Comparison of ENCODE assay signal across 20 cellular contexts in genomic region chrX:108307408-108308085, GRCh38.
DNase-seq lines count a peak whose midpoint lies in the region; ATAC-seq, FAIRE-seq and TF ChIP-seq lines count a peak whose summit lies in the region.
"Had no signal": no experiment of that assay in that cellular context is flagged by ENCODE, and none has a peak within 500 bp of the region (broad histone marks: within the 10 kb centered on the region; RNA-seq: fewer than 3 reads in every experiment).

No MANE protein-coding gene starts in this region.

- H3K9me3 ChIP-seq in A549 (no peaks in the 10 kb centered on the region), PC-3 (ENCODE audit: low read length) (no peaks in the 10 kb centered on the region), heart right ventricle (no peaks in the 10 kb centered on the region)

- no peaks in the 10 kb centered on the region for H3K9me3 Mint-ChIP-seq in mesothelial cell of epicardium
- H3K9me3 Mint-ChIP-seq in HFFc6: 0 out of 2 replicates have a peak, but pooled peaks cover 4% of the 10 kb centered on the region
- peaks cover 3% of the 10 kb centered on the region for H3K9me3 Mint-ChIP-seq in Calu3 (ENCODE audit: low read depth, unreplicated experiment)
- H3K9me3 Mint-ChIP-seq: CD4-positive, CD25-positive, alpha-beta regulatory T cell; effector memory CD8-positive, alpha-beta T cell had no signal

- no peak overlapping the region for H2AFZ ChIP-seq in PC-3 (ENCODE audit: low read length)

- no peak overlapping the region for H3K4me3 ChIP-seq in A549
- no peak overlapping the region for H3K4me3 ChIP-seq in PC-3 (ENCODE audit: low read length)
- no peak overlapping the region for H3K4me3 ChIP-seq in heart right ventricle
- H3K4me3 ChIP-seq: K562 had no signal

- H3F3A ChIP-seq in PC-3 (ENCODE audit: low read length, unreplicated experiment): peaks cover 8% of the 10 kb centered on the region

- 8% methylated on average over 4 of the region's 4 CpGs for WGBS in A549 (ENCODE audit: missing lambda C conversion rate)
- WGBS in heart right ventricle, 2 donors: 39 to 55% methylated on average over 4 of the region's 4 CpGs

- 0 out of 5 replicates have a peak, but pooled peaks of 1 of the 2 experiments have one; percentile 17 for TF ChIP-seq RAD21 in A549 (conservative IDR thresholded peaks at IDR 0.05 in 1 of 2, IDR thresholded peaks at IDR 0.05 in 1 of 2)

- no peaks in the 10 kb centered on the region for H4K20me1 ChIP-seq in PC-3 (ENCODE audit: low read length)

- no peaks in the 10 kb centered on the region for H3K36me3 ChIP-seq in PC-3 (ENCODE audit: low read depth, low read length)
- no peaks in the 10 kb centered on the region for H3K36me3 ChIP-seq in heart right ventricle

- CTCF ChIA-PET in A549 (lab: Yijun Ruan, JAX) (interaction anchor here (1.0 to 2.0 kb wide), 2 partner anchors 16 to 83 kb away, joined by 4 to 10 read pairs; no protein-coding TSS in a partner anchor), PC-3 (lab: Charles Lee) (no interaction called here), Calu3 (lab: Charles Lee) (interaction anchor here (0.5 kb wide), 1 partner anchor 454 kb away, joined by 3 read pairs; no protein-coding TSS in a partner anchor)

- POLR2A ChIA-PET in A549 (lab: Yijun Ruan, JAX): interaction anchor here (2.6 kb wide), 1 partner anchor 132 kb away, joined by 9 read pairs; the partner anchor contains the start of gene COL4A5
- POLR2A ChIA-PET in PC-3 (lab: Charles Lee; ENCODE audit: unreplicated experiment): no interaction called here

- peak in 1 of 2 experiments; percentile 75; a peak in 4 of 6 replicates for ATAC-seq in A549
- ATAC-seq in PC-3: peak; percentile 49
- peak; percentile 69 to 96 (median 84) for ATAC-seq in heart right ventricle
- ATAC-seq in GM19035 (IDR thresholded peaks at IDR 0.05; ENCODE audit: unreplicated experiment): no peak
- no peak for ATAC-seq in HG02623 (IDR thresholded peaks at IDR 0.05; ENCODE audit: unreplicated experiment)
- ATAC-seq: effector memory CD8-positive, alpha-beta T cell; K562 had no signal

- peak; percentile 98 for FAIRE-seq in A549 (lab: Jason Lieb, UNC)
- FAIRE-seq: K562 had no signal

- peak overlapping the region; percentile 84 to 90 for H3K27ac ChIP-seq in A549
- H3K27ac ChIP-seq in PC-3 (ENCODE audit: low read length): peak overlapping the region; percentile 98
- H3K27ac ChIP-seq in heart right ventricle: peak overlapping the region in 5 of 10 donors; percentile 15 to 44 (median 29)
- H3K27ac ChIP-seq: VCaP had no signal

- H3K79me2 ChIP-seq in PC-3 (ENCODE audit: low read length): no peaks in the 10 kb centered on the region

- H3K4me1 Mint-ChIP-seq in mesothelial cell of epicardium (peaks cover 42% of the 10 kb centered on the region), HFFc6 (ENCODE audit: low read depth) (peaks cover 15% of the 10 kb centered on the region; the same call in 1 of the 2 replicates), Calu3 (ENCODE audit: low read depth, unreplicated experiment) (peaks cover 23% of the 10 kb centered on the region)
- H3K4me1 Mint-ChIP-seq: CD4-positive, CD25-positive, alpha-beta regulatory T cell had no signal

- TF ChIP-seq CTCF in A549 (IDR thresholded peaks at IDR 0.05): no peak
- no peak for TF ChIP-seq CTCF in PC-3 (conservative IDR thresholded peaks at IDR 0.05; ENCODE audit: low read depth, low read length)
- TF ChIP-seq CTCF in heart right ventricle (IDR thresholded peaks at IDR 0.05): peak in 3 of 9 donors; percentile 6 to 23 (median 14)
- TF ChIP-seq CTCF in mesothelial cell of epicardium (IDR thresholded peaks at IDR 0.05; ENCODE audit: unreplicated experiment): no peak
- TF ChIP-seq CTCF in HFFc6 (IDR thresholded peaks at IDR 0.05): no peak
- no peak for TF ChIP-seq CTCF in Calu3 (IDR thresholded peaks at IDR 0.05; ENCODE audit: unreplicated experiment)

- TF ChIP-seq EP300 in A549 (IDR thresholded peaks at IDR 0.05): no peak

- H3K27ac Mint-ChIP-seq in mesothelial cell of epicardium (peak overlapping the region; percentile 92), HFFc6 (no peak overlapping the region), Calu3 (ENCODE audit: unreplicated experiment) (no peak overlapping the region)
- H3K27ac Mint-ChIP-seq: CD4-positive, CD25-positive, alpha-beta regulatory T cell; effector memory CD8-positive, alpha-beta T cell had no signal

- H3K36me3 Mint-ChIP-seq in mesothelial cell of epicardium: no peaks in the 10 kb centered on the region
- H3K36me3 Mint-ChIP-seq in HFFc6 (ENCODE audit: low read depth): no peaks in the 10 kb centered on the region
- H3K36me3 Mint-ChIP-seq in Calu3 (ENCODE audit: insufficient read depth, unreplicated experiment): no peaks in the 10 kb centered on the region
- H3K36me3 Mint-ChIP-seq: CD4-positive, CD25-positive, alpha-beta regulatory T cell had no signal

- H3K4me3 Mint-ChIP-seq in mesothelial cell of epicardium: no peak overlapping the region
- H3K4me3 Mint-ChIP-seq in HFFc6: no peak overlapping the region
- no peak overlapping the region for H3K4me3 Mint-ChIP-seq in Calu3 (ENCODE audit: low read depth, unreplicated experiment)
- H3K4me3 Mint-ChIP-seq: CD4-positive, CD25-positive, alpha-beta regulatory T cell; effector memory CD8-positive, alpha-beta T cell had no signal

- H3K9me2 ChIP-seq in PC-3 (replicated peaks; ENCODE audit: low read length): no peaks in the 10 kb centered on the region

- H3K27me3 ChIP-seq in PC-3 (ENCODE audit: low read length): no peaks in the 10 kb centered on the region
- H3K27me3 ChIP-seq in heart right ventricle: peaks cover 0 to 43% (median 0%) of the 10 kb centered on the region in 7 donors

- H3K27me3 Mint-ChIP-seq in mesothelial cell of epicardium (ENCODE audit: low read depth): no peaks in the 10 kb centered on the region
- no peaks in the 10 kb centered on the region; the same call in 1 of the 2 replicates for H3K27me3 Mint-ChIP-seq in HFFc6 (ENCODE audit: insufficient read depth)
- no peaks in the 10 kb centered on the region for H3K27me3 Mint-ChIP-seq in Calu3 (ENCODE audit: unreplicated experiment)
- H3K27me3 Mint-ChIP-seq: CD4-positive, CD25-positive, alpha-beta regulatory T cell had no signal

- H3K9ac ChIP-seq in PC-3 (ENCODE audit: low read length): peak overlapping the region; percentile 72

- peaks cover 69% of the 10 kb centered on the region for H3K4me1 ChIP-seq in A549
- peaks cover 63% of the 10 kb centered on the region for H3K4me1 ChIP-seq in PC-3 (ENCODE audit: insufficient read depth, low read length)
- H3K4me1 ChIP-seq in heart right ventricle: peaks cover 0 to 12% (median 0%) of the 10 kb centered on the region in 9 donors

- intact Hi-C loops in PC-3 (cut with micrococcal nuclease): no loop called here
- intact Hi-C loops in heart right ventricle (cut with DNase I): loop anchor here in 3 of 10 donors (10.0 kb wide), 1 partner anchor 83 kb away; no protein-coding TSS in a partner anchor
- intact Hi-C loops in Calu3 (cut with micrococcal nuclease; ENCODE audit: unreplicated experiment): loop anchor here (2.0 kb wide), 1 partner anchor 229 kb away; no protein-coding TSS in a partner anchor

- DNase-seq in A549 (ENCODE audit: low read depth in 1 of 2, low spot score in 1 of 2): peak in 1 of 2 experiments; percentile 70
- peak; percentile 70 for DNase-seq in PC-3
- peak; percentile 12 to 25 for DNase-seq in heart right ventricle
- DNase-seq in mesothelial cell of epicardium (ENCODE audit: low spot score in 2 of 2, unreplicated experiment in 2 of 2): no peak
- DNase-seq in HFFc6: no peak
- no peak for DNase-seq in Calu3
- DNase-seq: activated CD4-positive, alpha-beta T cell treated with anti-CD3 and anti-CD28 coated beads, Interleukin-2, amount 50 U/mL, for 4 hours; activated T-cell treated with anti-CD3 and anti-CD28 coated beads for 4 hours; CD4-positive, CD25-positive, alpha-beta regulatory T cell; DMS79; effector memory CD8-positive, alpha-beta T cell; midbrain; NCI-H187 treated with DMSO at 0.1 percent for 48 hours; NCI-H510A treated with DMSO at 0.1 percent for 48 hours; posterior cingulate gyrus; SIG-M5 had no signal

- no peak for TF ChIP-seq POLR2A in A549 (IDR thresholded peaks at IDR 0.05; ENCODE audit: low read length)

- BruUV-seq in PC-3 (replicated peaks; lab: Mats Ljungman, UMichigan): no TSS peak
- BruUV-seq in Calu3 (replicated peaks; lab: Mats Ljungman, UMichigan): no TSS peak

- H3K4me2 ChIP-seq in A549 (peak overlapping the region; percentile 51), PC-3 (ENCODE audit: low read length) (peak overlapping the region; percentile 56)

TF ChIP-seq in A549, 52 proteins besides CTCF, POLR2A, EP300 and RAD21:
- TF ChIP-seq CHD4 (IDR thresholded peaks at IDR 0.05; ENCODE audit: borderline replicate concordance): no peak
- TF ChIP-seq ZNF302 (CRISPR knock-in tag; IDR thresholded peaks at IDR 0.05): no peak
- TF ChIP-seq CEBPB (IDR thresholded peaks at IDR 0.05): no peak
- TF ChIP-seq EHMT2 (IDR thresholded peaks at IDR 0.05; ENCODE audit: low read depth): no peak
- TF ChIP-seq TP53 (CRISPR knock-in tag; IDR thresholded peaks at IDR 0.05): no peak
- TF ChIP-seq FOXS1 (CRISPR knock-in tag; IDR thresholded peaks at IDR 0.05): no peak
- TF ChIP-seq GATA3 (IDR thresholded peaks at IDR 0.05; ENCODE audit: borderline replicate concordance): no peak
- no peak for TF ChIP-seq POLR2AphosphoS2 (conservative IDR thresholded peaks at IDR 0.05; ENCODE audit: low read length)
- TF ChIP-seq TFCP2L1 (CRISPR knock-in tag; IDR thresholded peaks at IDR 0.05): no peak
- TF ChIP-seq HDAC2 (IDR thresholded peaks at IDR 0.05): no peak
- no peak for TF ChIP-seq PHF8 (IDR thresholded peaks at IDR 0.05; ENCODE audit: borderline replicate concordance, low read depth)
- no peak for TF ChIP-seq NR3C1 (IDR thresholded peaks at IDR 0.05)

Comparison
In these comparisons a context has a peak if more than half of its experiments do, and no peak if none do; other contexts are left out.
1. ATAC-seq: peak in PC-3 (single experiment) and heart right ventricle (8 of 8); none in GM19035 (single experiment) and HG02623 (single experiment).
2. DNase-seq: peak in PC-3 (single experiment) and heart right ventricle (2 of 2); none in mesothelial cell of epicardium (0 of 2), HFFc6 (single experiment) and Calu3 (single experiment).